17 cellular contexts compared by ENCODE assay signal in genomic region chr3:125367403-125368230, GRCh38. TPM values are rescaled to one million over a fixed set of nuclear protein-coding genes. Genes with fewer than 3 reads are reported as not detected.
DNase-seq lines count a peak whose midpoint lies in the region; ATAC-seq and TF ChIP-seq lines count a peak whose summit lies in the region.
"Had no signal": no experiment of that assay in that cellular context is flagged by ENCODE, and none has a peak within 500 bp of the region (broad histone marks: within the 10 kb centered on the region; RNA-seq: fewer than 3 reads in every experiment).

No MANE protein-coding gene starts in this region.

- peaks cover 0 to 2% of the 10 kb centered on the region in 2 donors for H3K9me3 Mint-ChIP-seq in activated T-cell treated with anti-CD3 and anti-CD28 coated beads, Interleukin-2, amount 50 U/mL, for 72 hours
- no peaks in the 10 kb centered on the region for H3K9me3 Mint-ChIP-seq in naive B cell
- H3K9me3 Mint-ChIP-seq: activated B cell treated with CpG ODN at 0.5 μM for 24 hours, endodermal cell had no signal

- no peak for ATAC-seq in activated T-cell treated with anti-CD3 and anti-CD28 coated beads, Interleukin-2, amount 50 U/mL, for 72 hours (replicated peaks in 1 of 2)
- ATAC-seq in naive B cell (ENCODE audit: low read depth in 2 of 2) = no peak

- no peak for TF ChIP-seq CTCF in choroid plexus epithelial cell (conservative IDR thresholded peaks at IDR 0.05; ENCODE audit: low read depth, low read length)

- no peak overlapping the region for H3K27ac ChIP-seq in substantia nigra (ENCODE audit: low read depth, low read length, poor library complexity, severe bottlenecking)
- H3K27ac ChIP-seq: HL-60, suprapubic skin had no signal

- no peak overlapping the region for H3K4me3 ChIP-seq in choroid plexus epithelial cell (ENCODE audit: low read depth, low read length)
- H3K4me3 ChIP-seq: suprapubic skin had no signal

- H3K4me3 Mint-ChIP-seq in activated T-cell treated with anti-CD3 and anti-CD28 coated beads, Interleukin-2, amount 50 U/mL, for 72 hours = no peak overlapping the region
- H3K4me3 Mint-ChIP-seq in naive B cell = no peak overlapping the region
- H3K4me3 Mint-ChIP-seq: activated B cell treated with CpG ODN at 0.5 μM for 24 hours, endodermal cell had no signal

- H3K4me1 Mint-ChIP-seq in activated T-cell treated with anti-CD3 and anti-CD28 coated beads, Interleukin-2, amount 50 U/mL, for 72 hours (ENCODE audit: low read depth) = peaks cover 61% of the 10 kb centered on the region
- peaks cover 62 to 89% (median 77%) of the 10 kb centered on the region in 3 donors for H3K4me1 Mint-ChIP-seq in naive B cell

- peak overlapping the region; percentile 76 for H3K27ac Mint-ChIP-seq in activated T-cell treated with anti-CD3 and anti-CD28 coated beads, Interleukin-2, amount 50 U/mL, for 72 hours
- peak overlapping the region in 4 of 6 donors; percentile 37 to 74 (median 44) for H3K27ac Mint-ChIP-seq in naive B cell
- H3K27ac Mint-ChIP-seq: activated B cell treated with CpG ODN at 0.5 μM for 24 hours, endodermal cell had no signal

- DNase-seq in activated T-cell treated with anti-CD3 and anti-CD28 coated beads, Interleukin-2, amount 50 U/mL, for 72 hours = no peak
- no peak for DNase-seq in activated T-cell treated with anti-CD3 and anti-CD28 coated beads, Interleukin-2, amount 50 U/mL, for 1 hour
- peak; percentile 26 for DNase-seq in LHCN-M2 (ENCODE audit: low read depth)
- DNase-seq in choroid plexus epithelial cell (ENCODE audit: low read depth) = peak; percentile 18
- DNase-seq in naive B cell = no peak
- no peak for DNase-seq in NCI-H1105 (lab: John Stamatoyannopoulos, UW)
- DNase-seq in stimulated activated CD4-positive, alpha-beta T cell treated with anti-CD3 and anti-CD28 coated beads, Interleukin-12 subunit alpha, Interleukin-12 subunit beta, amount 100 ng/mL, for 4 hours = no peak
- no peak for DNase-seq in substantia nigra (lab: John Stamatoyannopoulos, UW)
- DNase-seq: 8988T, activated B cell treated with CpG ODN at 0.5 μM for 24 hours, endodermal cell, Kasumi-1, NCI-H187 treated with DMSO at 0.1 percent for 48 hours, NCI-H510A treated with DMSO at 0.1 percent for 48 hours, SW 1271 had no signal

- H3K36me3 Mint-ChIP-seq in activated T-cell treated with anti-CD3 and anti-CD28 coated beads, Interleukin-2, amount 50 U/mL, for 72 hours (ENCODE audit: insufficient read depth in 2 of 2) = peaks cover 7 to 18% of the 10 kb centered on the region in 2 donors
- H3K36me3 Mint-ChIP-seq in naive B cell = peaks cover 0 to 15% of the 10 kb centered on the region in 2 donors

- no peaks in the 10 kb centered on the region for H3K27me3 Mint-ChIP-seq in activated T-cell treated with anti-CD3 and anti-CD28 coated beads, Interleukin-2, amount 50 U/mL, for 72 hours (ENCODE audit: low read depth)
- no peaks in the 10 kb centered on the region for H3K27me3 Mint-ChIP-seq in naive B cell
- H3K27me3 Mint-ChIP-seq: activated B cell treated with CpG ODN at 0.5 μM for 24 hours had no signal

RNA-seq across cellular contexts. Expression of gene ZNF148, which starts 7.5 kb away (rescaled TPM):
- 10 to 100 TPM; 42.0 to 44.7 TPM for total RNA-seq in activated T-cell treated with anti-CD3 and anti-CD28 coated beads, Interleukin-2, amount 50 U/mL, for 72 hours
- 19.7 and 22.9 TPM in 2 replicates for total RNA-seq in LHCN-M2 (2014; rRNA removed)
- 7.0 TPM for polyA plus RNA-seq in LHCN-M2 (2012)
- 100 to 1,000 TPM in 2 of 6 donors, 10 to 100 TPM in 4; 81.2 to 102 (median 96.2) TPM for polyA plus RNA-seq in naive B cell (ENCODE audit: low read depth in 6 of 6)

Comparison
In these comparisons a context has a peak if more than half of its experiments do, and no peak if none do; other contexts are left out.
1. DNase-seq: peak in LHCN-M2 (single experiment) and choroid plexus epithelial cell (single experiment); none in activated T-cell treated with anti-CD3 and anti-CD28 coated beads, Interleukin-2, amount 50 U/mL, for 72 hours (0 of 2), activated T-cell treated with anti-CD3 and anti-CD28 coated beads, Interleukin-2, amount 50 U/mL, for 1 hour (single experiment), naive B cell (single experiment), NCI-H1105 (single experiment), stimulated activated CD4-positive, alpha-beta T cell treated with anti-CD3 and anti-CD28 coated beads, Interleukin-12 subunit alpha, Interleukin-12 subunit beta, amount 100 ng/mL, for 4 hours (single experiment) and substantia nigra (0 of 49).